Comparison of ENCODE assay signal across 12 cellular contexts in genomic region chr21:44006017-44006624, GRCh38. TPM values are rescaled to one million over a fixed set of nuclear protein-coding genes. Genes with fewer than 3 reads are reported as not detected.
A peak's percentile ranks its signal among the peaks of the same experiment; 100 is the strongest.
DNase-seq lines count a peak whose midpoint lies in the region; ATAC-seq and TF ChIP-seq lines count a peak whose summit lies in the region.
"Had no signal": no experiment of that assay in that cellular context is flagged by ENCODE, and none has a peak within 500 bp of the region (broad histone marks: within the 10 kb centered on the region; RNA-seq: fewer than 3 reads in every experiment).

No MANE protein-coding gene starts in this region.

- H3K9ac ChIP-seq in SK-N-SH: peak overlapping the region; percentile 66

- H3K4me2 ChIP-seq in SK-N-SH: peak overlapping the region; percentile 71; the same call in 1 of the 2 replicates
- peak overlapping the region; percentile 63 for H3K4me2 ChIP-seq in osteoblast (ENCODE audit: insufficient read depth, low read length)

- DNase-seq in AG09319 (ENCODE audit: extremely low read depth, low read depth): peak; percentile 39
- no peak for DNase-seq in SK-N-SH
- DNase-seq in foreskin fibroblast: peak; percentile 89 to 93
- DNase-seq in osteoblast (ENCODE audit: insufficient read length, low spot score, missing footprints): peak; percentile 97
- DNase-seq in NCI-H82 treated with DMSO at 0.1 percent for 48 hours (lab: John Stamatoyannopoulos, UW; ENCODE audit: unreplicated experiment): no peak
- DNase-seq in Caco-2: no peak
- no peak for DNase-seq in activated CD8-positive, alpha-beta T cell treated with anti-CD3 and anti-CD28 coated beads, Interleukin-2, amount 10 ng/mL, durations not matched to agents 7 days and 5 days
- DNase-seq: activated CD4-positive, alpha-beta T cell treated with anti-CD3 and anti-CD28 coated beads for 36 hours; NCI-H345; nephron progenitor cell; stimulated activated naive B cell treated with anti-CD40 and anti-IgM and Interleukin-4, amounts not matched to agents 10 μg/mL and 1 μg/mL and 100 μg/mL, for 72 hours had no signal

- peaks cover 6 to 14% of the 10 kb centered on the region in 2 experiments; a peak in 3 of 4 replicates for H3K4me1 ChIP-seq in SK-N-SH (ENCODE audit: control insufficient read depth in 1 of 2, insufficient read depth in 2 of 2, low read depth in 1 of 2, low read length in 1 of 2)
- peaks cover 23% of the 10 kb centered on the region for H3K4me1 ChIP-seq in osteoblast (ENCODE audit: insufficient read depth, low read length)
- H3K4me1 ChIP-seq in Caco-2: peaks cover 4% of the 10 kb centered on the region; the same call in 1 of the 2 replicates

- no peaks in the 10 kb centered on the region for H3K9me3 ChIP-seq in SK-N-SH
- H3K9me3 ChIP-seq in osteoblast (ENCODE audit: low read depth, low read length): no peaks in the 10 kb centered on the region
- H3K9me3 ChIP-seq in Caco-2: no peaks in the 10 kb centered on the region

- 35% methylated on average over 9 of the region's 9 CpGs for WGBS in SK-N-SH (ENCODE audit: low lambda C conversion rate)

- H3K4me1 Mint-ChIP-seq in Caco-2 (ENCODE audit: low read depth, unreplicated experiment): no peaks in the 10 kb centered on the region
- peaks cover 12% of the 10 kb centered on the region for H3K4me1 Mint-ChIP-seq in activated CD8-positive, alpha-beta T cell treated with anti-CD3 and anti-CD28 coated beads, Interleukin-2, amount 10 ng/mL, durations not matched to agents 7 days and 5 days (ENCODE audit: low read depth)

- no peak for ATAC-seq in GM18873 (IDR thresholded peaks at IDR 0.05; ENCODE audit: low FRiP score, unreplicated experiment)
- ATAC-seq in activated CD8-positive, alpha-beta T cell treated with anti-CD3 and anti-CD28 coated beads, Interleukin-2, amount 10 ng/mL, durations not matched to agents 7 days and 5 days: no peak
- ATAC-seq: activated CD4-positive, alpha-beta T cell treated with anti-CD3 and anti-CD28 coated beads for 36 hours; stimulated activated naive B cell treated with anti-CD40 and anti-IgM and Interleukin-4, amounts not matched to agents 10 μg/mL and 1 μg/mL and 100 μg/mL, for 72 hours had no signal

- TF ChIP-seq RAD21 in SK-N-SH (IDR thresholded peaks at IDR 0.05; ENCODE audit: low read length): no peak

- no peaks in the 10 kb centered on the region for H3K27me3 Mint-ChIP-seq in Caco-2 (ENCODE audit: insufficient read depth, unreplicated experiment)
- no peaks in the 10 kb centered on the region for H3K27me3 Mint-ChIP-seq in activated CD8-positive, alpha-beta T cell treated with anti-CD3 and anti-CD28 coated beads, Interleukin-2, amount 10 ng/mL, durations not matched to agents 7 days and 5 days (ENCODE audit: low read depth)
- H3K27me3 Mint-ChIP-seq: activated CD4-positive, alpha-beta T cell treated with anti-CD3 and anti-CD28 coated beads for 36 hours; stimulated activated naive B cell treated with anti-CD40 and anti-IgM and Interleukin-4, amounts not matched to agents 10 μg/mL and 1 μg/mL and 100 μg/mL, for 72 hours had no signal

- H3K9me2 ChIP-seq in SK-N-SH: no peaks in the 10 kb centered on the region

- H4K20me1 ChIP-seq in SK-N-SH (ENCODE audit: insufficient read depth): no peaks in the 10 kb centered on the region
- H4K20me1 ChIP-seq in osteoblast (ENCODE audit: insufficient read depth, low read length): no peaks in the 10 kb centered on the region

- H3K79me2 ChIP-seq in SK-N-SH (ENCODE audit: insufficient read depth) (peaks cover 3% of the 10 kb centered on the region; the same call in 1 of the 2 replicates), osteoblast (ENCODE audit: insufficient read depth, low read length) (peaks cover 1% of the 10 kb centered on the region)

- CTCF ChIA-PET in SK-N-SH (lab: Yijun Ruan, JAX) (no interaction called here), Caco-2 (lab: Charles Lee) (no interaction called here)
- CTCF ChIA-PET in activated CD8-positive, alpha-beta T cell treated with anti-CD3 and anti-CD28 coated beads, Interleukin-2, amount 10 ng/mL, durations not matched to agents 7 days and 5 days (lab: Charles Lee): no interaction called here

- H3K4me3 ChIP-seq in SK-N-SH (ENCODE audit: low read depth in 2 of 2, low read length in 1 of 2) (no peak overlapping the region), foreskin fibroblast (ENCODE audit: low read depth in 1 of 2, low read length in 2 of 2) (no peak overlapping the region), osteoblast (ENCODE audit: insufficient read depth, low read length) (peak overlapping the region; percentile 19), Caco-2 (ENCODE audit: low read depth, low read length) (no peak overlapping the region)

- TF ChIP-seq EP300 in SK-N-SH (IDR thresholded peaks at IDR 0.05; ENCODE audit: borderline replicate concordance in 1 of 2, low read depth in 1 of 2, low read length in 1 of 2): no peak; a peak in 1 of 4 replicates

- intact Hi-C loops in Caco-2 (cut with micrococcal nuclease; ENCODE audit: unreplicated experiment): no loop called here

- H3F3A ChIP-seq in SK-N-SH (replicated peaks; ENCODE audit: insufficient read depth): peaks cover 26% of the 10 kb centered on the region

- no peak overlapping the region for H3K27ac Mint-ChIP-seq in Caco-2 (ENCODE audit: unreplicated experiment)
- no peak overlapping the region for H3K27ac Mint-ChIP-seq in activated CD8-positive, alpha-beta T cell treated with anti-CD3 and anti-CD28 coated beads, Interleukin-2, amount 10 ng/mL, durations not matched to agents 7 days and 5 days
- H3K27ac Mint-ChIP-seq: activated CD4-positive, alpha-beta T cell treated with anti-CD3 and anti-CD28 coated beads for 36 hours; nephron progenitor cell; stimulated activated naive B cell treated with anti-CD40 and anti-IgM and Interleukin-4, amounts not matched to agents 10 μg/mL and 1 μg/mL and 100 μg/mL, for 72 hours had no signal

- H3K4me3 Mint-ChIP-seq in Caco-2 (ENCODE audit: unreplicated experiment): no peak overlapping the region
- H3K4me3 Mint-ChIP-seq in activated CD8-positive, alpha-beta T cell treated with anti-CD3 and anti-CD28 coated beads, Interleukin-2, amount 10 ng/mL, durations not matched to agents 7 days and 5 days: no peak overlapping the region
- H3K4me3 Mint-ChIP-seq: activated CD4-positive, alpha-beta T cell treated with anti-CD3 and anti-CD28 coated beads for 36 hours; nephron progenitor cell; stimulated activated naive B cell treated with anti-CD40 and anti-IgM and Interleukin-4, amounts not matched to agents 10 μg/mL and 1 μg/mL and 100 μg/mL, for 72 hours had no signal

- TF ChIP-seq CTCF in AG09319 (IDR thresholded peaks at IDR 0.05; ENCODE audit: low read depth, low read length) (no peak), SK-N-SH (IDR thresholded peaks at IDR 0.05) (no peak), foreskin fibroblast (IDR thresholded peaks at IDR 0.05; ENCODE audit: low read depth, low read length) (no peak), osteoblast (IDR thresholded peaks at IDR 0.05; ENCODE audit: extremely low read depth, low read depth, low read length) (no peak), Caco-2 (IDR thresholded peaks at IDR 0.05; ENCODE audit: insufficient read depth in 1 of 2, low read depth in 1 of 2, low read length in 1 of 2, severe bottlenecking in 1 of 2, unreplicated experiment in 1 of 2) (no peak)

- H3K9me3 Mint-ChIP-seq in Caco-2 (ENCODE audit: unreplicated experiment): no peaks in the 10 kb centered on the region
- no peaks in the 10 kb centered on the region for H3K9me3 Mint-ChIP-seq in activated CD8-positive, alpha-beta T cell treated with anti-CD3 and anti-CD28 coated beads, Interleukin-2, amount 10 ng/mL, durations not matched to agents 7 days and 5 days (ENCODE audit: insufficient read depth)
- H3K9me3 Mint-ChIP-seq: stimulated activated naive B cell treated with anti-CD40 and anti-IgM and Interleukin-4, amounts not matched to agents 10 μg/mL and 1 μg/mL and 100 μg/mL, for 72 hours had no signal

- H3K27ac ChIP-seq in SK-N-SH (ENCODE audit: low read depth in 2 of 2, low read length in 1 of 2): peak overlapping the region; percentile 68 to 91; a peak in 3 of 4 replicates
- peak overlapping the region; percentile 78 for H3K27ac ChIP-seq in osteoblast (ENCODE audit: low read depth, low read length)

- peak overlapping the region; percentile 93 for H2AFZ ChIP-seq in SK-N-SH (ENCODE audit: low read depth)
- peak overlapping the region; percentile 86 for H2AFZ ChIP-seq in osteoblast (ENCODE audit: low read length)

- no TSS peak for BruUV-seq in Caco-2 (replicated peaks; lab: Mats Ljungman, UMichigan)

- H3K36me3 Mint-ChIP-seq in Caco-2 (ENCODE audit: insufficient read depth, unreplicated experiment): peaks cover 6% of the 10 kb centered on the region
- peaks cover 2% of the 10 kb centered on the region for H3K36me3 Mint-ChIP-seq in activated CD8-positive, alpha-beta T cell treated with anti-CD3 and anti-CD28 coated beads, Interleukin-2, amount 10 ng/mL, durations not matched to agents 7 days and 5 days (ENCODE audit: low read depth)

- no peaks in the 10 kb centered on the region for H3K27me3 ChIP-seq in SK-N-SH (ENCODE audit: insufficient read depth)
- H3K27me3 ChIP-seq in osteoblast (ENCODE audit: insufficient read depth, low read length): no peaks in the 10 kb centered on the region
- no peaks in the 10 kb centered on the region for H3K27me3 ChIP-seq in Caco-2 (replicated peaks; ENCODE audit: control insufficient read depth, insufficient read depth, low read length)

- H3K36me3 ChIP-seq in SK-N-SH (replicated peaks in 1 of 2; ENCODE audit: control insufficient read depth in 1 of 2, insufficient read depth in 2 of 2, low read length in 1 of 2): no peaks in the 10 kb centered on the region
- no peaks in the 10 kb centered on the region for H3K36me3 ChIP-seq in osteoblast (ENCODE audit: insufficient read depth, low read length)
- no peaks in the 10 kb centered on the region for H3K36me3 ChIP-seq in Caco-2 (ENCODE audit: control insufficient read depth, insufficient read depth, low read length)

- POLR2A ChIA-PET in SK-N-SH (lab: Yijun Ruan, JAX): interaction anchor here (0.6 kb wide), 1 partner anchor 73 kb away, joined by 3 read pairs; no protein-coding TSS in a partner anchor
- POLR2A ChIA-PET in Caco-2 (lab: Charles Lee): no interaction called here
- POLR2A ChIA-PET in activated CD8-positive, alpha-beta T cell treated with anti-CD3 and anti-CD28 coated beads, Interleukin-2, amount 10 ng/mL, durations not matched to agents 7 days and 5 days (lab: Charles Lee): no interaction called here

TF ChIP-seq in SK-N-SH, 30 proteins besides CTCF, POLR2A, EP300 and RAD21 (continues in another document):
- TF ChIP-seq, protein P1, sequence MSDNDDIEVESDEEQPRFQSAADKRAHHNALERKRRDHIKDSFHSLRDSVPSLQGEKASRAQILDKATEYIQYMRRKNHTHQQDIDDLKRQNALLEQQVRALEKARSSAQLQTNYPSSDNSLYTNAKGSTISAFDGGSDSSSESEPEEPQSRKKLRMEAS (IDR thresholded peaks at IDR 0.05; ENCODE audit: low read depth): peak; percentile 62; the same call in 1 of the 2 replicates
- peak; percentile 85 for TF ChIP-seq POLR2AphosphoS5 (IDR thresholded peaks at IDR 0.05; ENCODE audit: low read depth, low read length)

RNA-seq across cellular contexts. Expression of gene TRAPPC10, which starts 6.0 kb away (rescaled TPM):
- polyA plus RNA-seq in SK-N-SH (2012; rRNA removed): 17.5 and 18.9 TPM in 2 replicates
- polyA plus RNA-seq in SK-N-SH (2012; cell fraction: cytosol; rRNA removed): 12.4 and 14.8 TPM in 2 replicates
- polyA plus RNA-seq in SK-N-SH (2012; cell fraction: nucleus; rRNA removed): 42.6 and 53.7 TPM in 2 replicates
- total RNA-seq in osteoblast (33.0 and 36.2 TPM in 2 replicates), Caco-2 (2022) (43.4 and 49.4 TPM in 2 replicates)
- 10 to 100 TPM; 72.2 to 82.7 TPM for total RNA-seq in activated CD8-positive, alpha-beta T cell treated with anti-CD3 and anti-CD28 coated beads, Interleukin-2, amount 10 ng/mL, durations not matched to agents 7 days and 5 days

Comparison
In these comparisons a context has a peak if more than half of its experiments do, and no peak if none do; other contexts are left out.
1. DNase-seq: peak in AG09319 (single experiment), foreskin fibroblast (2 of 2) and osteoblast (single experiment); none in SK-N-SH (single experiment), NCI-H82 treated with DMSO at 0.1 percent for 48 hours (single experiment), Caco-2 (0 of 2) and activated CD8-positive, alpha-beta T cell treated with anti-CD3 and anti-CD28 coated beads, Interleukin-2, amount 10 ng/mL, durations not matched to agents 7 days and 5 days (single experiment).